9 cellular contexts compared by ENCODE assay signal in the genomic region with DNA sequence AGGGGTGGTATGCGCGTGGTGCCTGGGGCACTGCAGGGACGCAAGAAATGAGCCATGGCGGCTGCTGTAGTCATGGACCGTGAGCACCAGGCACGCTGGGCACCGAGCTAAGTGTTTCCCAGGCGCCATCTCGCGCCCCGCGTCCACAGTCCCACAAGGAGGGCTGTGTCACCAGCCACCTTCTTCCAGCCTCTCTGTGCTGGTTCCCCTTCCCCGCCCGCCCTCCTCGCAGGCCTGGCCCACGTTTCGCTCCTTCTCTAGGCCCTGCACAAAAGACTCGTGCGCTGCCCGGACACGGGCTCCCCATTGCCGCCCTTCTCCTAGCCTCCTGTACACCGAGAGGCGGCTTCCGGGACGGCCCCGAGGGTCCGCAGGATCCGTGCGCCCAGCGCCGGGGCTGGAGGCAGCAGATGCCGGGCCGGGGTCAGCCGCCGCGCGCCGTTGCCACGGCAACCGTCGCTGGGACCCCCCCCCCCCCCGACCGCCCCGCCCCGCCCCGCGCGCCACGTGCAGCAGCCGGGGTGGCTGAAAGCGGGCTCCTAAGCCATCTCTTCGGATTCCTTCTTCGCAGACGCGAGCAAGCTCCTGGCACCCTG.
DNase-seq lines count a peak whose midpoint lies in the region; TF ChIP-seq lines count a peak whose summit lies in the region.
"Had no signal": no experiment of that assay in that cellular context is flagged by ENCODE, and none has a peak within 500 bp of the region (broad histone marks: within the 10 kb centered on the region; RNA-seq: fewer than 3 reads in every experiment).

No MANE protein-coding gene starts in this region.

- H3K4me3 Mint-ChIP-seq in brain, result peak overlapping the region in 4 of 5 experiments; percentile 71 to 81 (median 77)

- peaks cover 3 to 12% (median 8%) of the 10 kb centered on the region in 5 experiments for H3K9me3 Mint-ChIP-seq in brain

- no peak overlapping the region for H3K27ac ChIP-seq in HUES48 (ENCODE audit: low read depth, low read length)

- TF ChIP-seq CTCF in brain (conservative IDR thresholded peaks at IDR 0.05), result peak in 1 of 2 experiments; percentile 3

- H3K4me1 ChIP-seq in HUES48 (ENCODE audit: control insufficient read depth, insufficient read depth, low read length), result peaks cover 10% of the 10 kb centered on the region

- no peaks in the 10 kb centered on the region for H3K9me3 ChIP-seq in HUES48 (ENCODE audit: control insufficient read depth, insufficient read depth, low read length)

- H3K36me3 Mint-ChIP-seq in brain, result peaks cover 24% of the 10 kb centered on the region

- H3K4me1 Mint-ChIP-seq in brain, result peaks cover 75% of the 10 kb centered on the region

- DNase-seq in iPS-NIHi7 (ENCODE audit: extremely low spot score) (peak; percentile 86), skeletal muscle cell (ENCODE audit: low read depth) (no peak), NCI-H748 treated with DMSO at 0.1 percent for 48 hours (lab: John Stamatoyannopoulos, UW) (no peak), amniotic stem cell (lab: John Stamatoyannopoulos, UW) (no peak), NCI-H2227 (lab: John Stamatoyannopoulos, UW; ENCODE audit: unreplicated experiment) (no peak), NCI-H2107 treated with DMSO at 0.1 percent for 48 hours (lab: John Stamatoyannopoulos, UW; ENCODE audit: unreplicated experiment) (no peak)
- DNase-seq: NCI-H446 had no signal

- peak overlapping the region; percentile 45 for H3K4me3 ChIP-seq in HUES48 (ENCODE audit: low read depth, low read length)
- peak overlapping the region; percentile 16 for H3K4me3 ChIP-seq in skeletal muscle cell (ENCODE audit: low read depth, low read length)

- H3K27ac Mint-ChIP-seq in brain, result peak overlapping the region in 2 of 5 experiments; percentile 41 to 45

- no peak overlapping the region for H3K9ac ChIP-seq in HUES48 (ENCODE audit: low read depth, low read length)

- no peaks in the 10 kb centered on the region for H3K36me3 ChIP-seq in HUES48 (ENCODE audit: control insufficient read depth, insufficient read depth, low read length)

- peaks cover 7% of the 10 kb centered on the region for H3K27me3 Mint-ChIP-seq in brain

- H3K27me3 ChIP-seq in HUES48 (ENCODE audit: control insufficient read depth, insufficient read depth, low read length), result peaks cover 27% of the 10 kb centered on the region
